ENCODE assay signal across 11 cellular contexts in genomic region chr12:30725739-30726138, GRCh38. TPM values are rescaled to one million over a fixed set of nuclear protein-coding genes. Genes with fewer than 3 reads are reported as not detected.
DNase-seq lines count a peak whose midpoint lies in the region; ATAC-seq, FAIRE-seq and TF ChIP-seq lines count a peak whose summit lies in the region.
"Had no signal": no experiment of that assay in that cellular context is flagged by ENCODE, and none has a peak within 500 bp of the region (broad histone marks: within the 10 kb centered on the region; RNA-seq: fewer than 3 reads in every experiment).

No MANE protein-coding gene starts in this region.

- H3K4me1 ChIP-seq in K562 (replicated peaks in 1 of 2; ENCODE audit: control insufficient read depth in 2 of 2, insufficient read depth in 2 of 2, low read length in 2 of 2): no peaks in the 10 kb centered on the region

- H3K27me3 ChIP-seq in K562 (ENCODE audit: control insufficient read depth in 2 of 2, insufficient read depth in 2 of 2, low read length in 2 of 2): no peaks in the 10 kb centered on the region
- H3K27me3 ChIP-seq: esophagus muscularis mucosa had no signal

- TF ChIP-seq EP300 in K562 (IDR thresholded peaks at IDR 0.05; ENCODE audit: low read length): no peak

- ATAC-seq in K562 (no peak), HG03139 (IDR thresholded peaks at IDR 0.05; ENCODE audit: unreplicated experiment) (no peak)

- no TSS peak for BruUV-seq in K562 (replicated peaks; lab: Mats Ljungman, UMichigan)

- no peak overlapping the region for H3K27ac ChIP-seq in K562 (ENCODE audit: extremely low read depth, low read depth, low read length)
- H3K27ac ChIP-seq: esophagus muscularis mucosa had no signal

- intact Hi-C loops in K562 (cut with micrococcal nuclease): no loop called here

- in situ Hi-C loops in ACHN (cut with HindIII; ENCODE audit: low pct_ligation_motif_present, low pct_unique_long_range_greater_than_20kb, low sequenced_read_pairs) (no loop called here), K562 (cut with MboI) (no loop called here)

- 67% methylated on average over 1 of the region's 1 CpG for WGBS in K562 (ENCODE audit: insufficient coverage, low coverage, missing lambda C conversion rate)

- TF ChIP-seq RAD21 in K562 (CRISPR knock-in tag; conservative IDR thresholded peaks at IDR 0.05 in 1 of 2, IDR thresholded peaks at IDR 0.05 in 1 of 2): no peak

- TF ChIP-seq POLR2A in K562 (conservative IDR thresholded peaks at IDR 0.05): no peak

- no peak overlapping the region for H3K9ac ChIP-seq in K562 (ENCODE audit: insufficient read depth in 1 of 2, low read depth in 2 of 2, low read length in 2 of 2)

- no peaks in the 10 kb centered on the region; the same call in 1 of the 2 replicates for H4K20me1 ChIP-seq in K562 (replicated peaks; ENCODE audit: control insufficient read depth, insufficient read depth, low read length)

- POLR2A ChIA-PET in K562 (lab: Yijun Ruan, JAX): interaction anchor here (1.6 kb wide), 1 partner anchor 27 kb away, joined by 6 read pairs; no protein-coding TSS in a partner anchor

- H3K4me3 ChIP-seq in K562: no peak overlapping the region
- H3K4me3 ChIP-seq: esophagus muscularis mucosa had no signal

- no peaks in the 10 kb centered on the region for H3K79me2 ChIP-seq in K562 (ENCODE audit: control insufficient read depth, insufficient read depth, low read length)

- no peaks in the 10 kb centered on the region for H3K9me1 ChIP-seq in K562 (ENCODE audit: control insufficient read depth, insufficient read depth, low read length)

- no peak for TF ChIP-seq CTCF in K562 (IDR thresholded peaks at IDR 0.05 in 2 of 3, conservative IDR thresholded peaks at IDR 0.05 in 1 of 3; ENCODE audit: insufficient read depth in 2 of 3, low read depth in 1 of 3, low read length in 3 of 3)

- FAIRE-seq in K562 (lab: Jason Lieb, UNC): no peak
- FAIRE-seq in islet of Langerhans (lab: Jason Lieb, UNC): peak; percentile 60

- H3K36me3 ChIP-seq in K562 (ENCODE audit: control insufficient read depth, insufficient read depth, low read length): peaks cover 9% of the 10 kb centered on the region; the same call in 2 of the 3 replicates

- no peak overlapping the region for H2AFZ ChIP-seq in K562 (ENCODE audit: low read depth, low read length)

- no peaks in the 10 kb centered on the region for H3K9me3 ChIP-seq in K562 (replicated peaks; ENCODE audit: control insufficient read depth, insufficient read depth, low read depth, low read length)
- H3K9me3 ChIP-seq: esophagus muscularis mucosa had no signal

- no peak overlapping the region for H3K4me2 ChIP-seq in K562 (ENCODE audit: insufficient read depth, low read length)

- CTCF ChIA-PET in K562 (lab: Yijun Ruan, JAX; ENCODE audit: low intra/inter-chr PET ratio): no interaction called here

- DNase-seq in ACHN (peak; percentile 84), HT-29 (ENCODE audit: low spot score) (peak; percentile 31), K562 (ENCODE audit: extremely low read depth in 1 of 4, low spot score in 3 of 4) (peak in 1 of 4 experiments; percentile 15), HuH-7.5 (ENCODE audit: low spot score) (no peak), COR-L47 (lab: John Stamatoyannopoulos, UW) (no peak)
- no peak for DNase-seq in activated effector memory CD4-positive, alpha-beta T cell treated with Interleukin-2 at 50 U/mL for 16 hours
- DNase-seq: activated CD4-positive, alpha-beta memory T cell treated with anti-CD3 and anti-CD28 coated beads, Interleukin-2, amount 10 ng/mL, durations not matched to agents 7 days and 5 days; NCI-H526 had no signal

TF ChIP-seq in K562, 482 proteins besides CTCF, POLR2A, EP300 and RAD21 (continues in another document):
- TF ChIP-seq ZFP30 (CRISPR knock-in tag; IDR thresholded peaks at IDR 0.05; ENCODE audit: borderline replicate concordance) (no peak), FOSL1 (tag; conservative IDR thresholded peaks at IDR 0.05) (peak; percentile 86), ATF3 (IDR thresholded peaks at IDR 0.05) (peak; percentile 84), ATF3 (CRISPR knock-in tag; conservative IDR thresholded peaks at IDR 0.05) (no peak), JUN (IDR thresholded peaks at IDR 0.05; ENCODE audit: borderline replicate concordance, low read depth, low read length) (peak; percentile 60; the same call in 1 of the 2 replicates), JUN (CRISPR knock-in tag; IDR thresholded peaks at IDR 0.05; ENCODE audit: borderline replicate concordance) (no peak), TSC22D4 (tag; IDR thresholded peaks at IDR 0.05) (no peak), JUND (IDR thresholded peaks at IDR 0.05; ENCODE audit: borderline replicate concordance, low read depth, low read length) (peak; percentile 67; the same call in 1 of the 2 replicates), JUND (tag; IDR thresholded peaks at IDR 0.05; ENCODE audit: borderline replicate concordance, low read depth, low read length) (peak; percentile 38; the same call in 2 of the 3 replicates)

RNA-seq across cellular contexts. Expression of gene CAPRIN2, which starts 29.0 kb away (rescaled TPM):
- total RNA-seq in HT-29 (2014; rRNA removed; shearing (Covaris generic)): 7.8 and 11.0 TPM in 2 replicates
- total RNA-seq in K562 (2011; cell fraction: chromatin; rRNA removed; ENCODE audit: low replicate concordance): 22.1 and 98.5 TPM in 2 replicates
- total RNA-seq in K562 (2011; cell fraction: nucleolus; rRNA removed): 8.2 and 17.9 TPM in 2 replicates
- total RNA-seq in K562 (2011; cell fraction: nucleoplasm; rRNA removed): 28.2 and 33.9 TPM in 2 replicates
- 5.3 and 6.7 TPM in 2 replicates for total RNA-seq in K562 (2014; rRNA removed)
- total RNA-seq in K562 (2014; rRNA removed; fragmentation: Illumina TruSeq; extraction: Trizol): 8.9 and 10.0 TPM in 2 replicates
- 8.2 and 9.4 TPM in 2 replicates for total RNA-seq in K562 (2015; rRNA removed; fragmentation: Illumina TruSeq; extraction: Trizol)
- total RNA-seq in K562 (2021): 7.4 and 8.3 TPM in 2 replicates
- polyA plus RNA-seq in K562 (2011; rRNA removed): 12.3 and 14.5 TPM in 2 replicates
- polyA plus RNA-seq in K562 (2011; cell fraction: cytosol; rRNA removed): 3.6 and 6.2 TPM in 2 replicates
- 38.3 and 43.2 TPM in 2 replicates for polyA plus RNA-seq in K562 (2011; cell fraction: nucleus; rRNA removed)
- 5.6 and 10.0 TPM in 2 replicates for polyA plus RNA-seq in K562 (2012)
- polyA plus RNA-seq in K562 (2014; fragmentation: Illumina TruSeq; extraction: Trizol): 11.1 and 12.3 TPM in 2 replicates
- 1 to 10 TPM; 2.3 to 3.4 TPM for polyA plus RNA-seq in K562 (2014; fragmentation: Nextera tagmentation; extraction: Ambion mirVana)
- 8.8 and 9.4 TPM in 2 replicates for polyA plus RNA-seq in K562 (2014; rRNA removed)
- polyA minus RNA-seq in K562 (2011; rRNA and poly(A)+ RNA removed): 10.8 and 12.1 TPM in 2 replicates
- 2.9 and 6.1 TPM in 2 replicates for polyA minus RNA-seq in K562 (2011; cell fraction: cytosol; rRNA and poly(A)+ RNA removed)
- polyA minus RNA-seq in K562 (2011; cell fraction: nucleus; rRNA and poly(A)+ RNA removed): 8.9 and 16.7 TPM in 2 replicates

RNA-seq across cellular contexts. Expression of gene IPO8, which starts 30.1 kb away (rescaled TPM):
- total RNA-seq in HT-29 (2014; rRNA removed; shearing (Covaris generic)): 14.9 and 21.1 TPM in 2 replicates
- total RNA-seq in K562 (2011; cell fraction: chromatin; rRNA removed; ENCODE audit: low replicate concordance): 26.7 and 70.1 TPM in 2 replicates
- total RNA-seq in K562 (2011; cell fraction: nucleolus; rRNA removed): 13.5 and 17.1 TPM in 2 replicates
- 21.3 and 37.5 TPM in 2 replicates for total RNA-seq in K562 (2011; cell fraction: nucleoplasm; rRNA removed)
- total RNA-seq in K562 (2014; rRNA removed): 14.9 and 16.5 TPM in 2 replicates
- total RNA-seq in K562 (2014; rRNA removed; fragmentation: Illumina TruSeq; extraction: Trizol): 27.7 and 29.9 TPM in 2 replicates
- total RNA-seq in K562 (2015; rRNA removed; fragmentation: Illumina TruSeq; extraction: Trizol): 24.1 and 24.7 TPM in 2 replicates
- 37.4 and 39.6 TPM in 2 replicates for total RNA-seq in K562 (2021)
- 15.5 and 22.9 TPM in 2 replicates for polyA plus RNA-seq in K562 (2011; rRNA removed)
- 6.8 and 9.9 TPM in 2 replicates for polyA plus RNA-seq in K562 (2011; cell fraction: cytosol; rRNA removed)
- polyA plus RNA-seq in K562 (2011; cell fraction: nucleus; rRNA removed): 13.9 and 14.7 TPM in 2 replicates
- polyA plus RNA-seq in K562 (2012): 19.1 and 23.0 TPM in 2 replicates
- polyA plus RNA-seq in K562 (2014; fragmentation: Illumina TruSeq; extraction: Trizol): 26.4 and 29.1 TPM in 2 replicates
- polyA plus RNA-seq in K562 (2014; fragmentation: Nextera tagmentation; extraction: Ambion mirVana): 10 to 100 TPM in 1 of 2 experiments, 1 to 10 TPM in 1; 6.5 to 10.9 TPM
- polyA plus RNA-seq in K562 (2014; rRNA removed): 16.2 and 26.9 TPM in 2 replicates
- polyA minus RNA-seq in K562 (2011; rRNA and poly(A)+ RNA removed): 48.5 and 55.2 TPM in 2 replicates
- 19.3 and 27.5 TPM in 2 replicates for polyA minus RNA-seq in K562 (2011; cell fraction: cytosol; rRNA and poly(A)+ RNA removed)
- polyA minus RNA-seq in K562 (2011; cell fraction: nucleus; rRNA and poly(A)+ RNA removed): 20.3 and 29.1 TPM in 2 replicates

Comparison
In these comparisons a context has a peak if more than half of its experiments do, and no peak if none do; other contexts are left out.
1. DNase-seq: peak in ACHN (single experiment) and HT-29 (single experiment); none in HuH-7.5 (single experiment), COR-L47 (single experiment) and activated effector memory CD4-positive, alpha-beta T cell treated with Interleukin-2 at 50 U/mL for 16 hours (single experiment).